Comparison of ENCODE assay signal across 1 cellular context in genomic region chr5:96871686-96872085, GRCh38.
TF ChIP-seq lines count a peak whose summit lies in the region.

No MANE protein-coding gene starts in this region.

TF ChIP-seq in WTC11, 78 proteins besides CTCF, POLR2A, EP300 and RAD21 (continued from another document):
- TF ChIP-seq ERG (CRISPR knock-in tag; IDR thresholded peaks at IDR 0.05) (no peak), ZNF423 (CRISPR knock-in tag; IDR thresholded peaks at IDR 0.05) (no peak)
